22 cellular contexts compared by ENCODE assay signal in the genomic region with DNA sequence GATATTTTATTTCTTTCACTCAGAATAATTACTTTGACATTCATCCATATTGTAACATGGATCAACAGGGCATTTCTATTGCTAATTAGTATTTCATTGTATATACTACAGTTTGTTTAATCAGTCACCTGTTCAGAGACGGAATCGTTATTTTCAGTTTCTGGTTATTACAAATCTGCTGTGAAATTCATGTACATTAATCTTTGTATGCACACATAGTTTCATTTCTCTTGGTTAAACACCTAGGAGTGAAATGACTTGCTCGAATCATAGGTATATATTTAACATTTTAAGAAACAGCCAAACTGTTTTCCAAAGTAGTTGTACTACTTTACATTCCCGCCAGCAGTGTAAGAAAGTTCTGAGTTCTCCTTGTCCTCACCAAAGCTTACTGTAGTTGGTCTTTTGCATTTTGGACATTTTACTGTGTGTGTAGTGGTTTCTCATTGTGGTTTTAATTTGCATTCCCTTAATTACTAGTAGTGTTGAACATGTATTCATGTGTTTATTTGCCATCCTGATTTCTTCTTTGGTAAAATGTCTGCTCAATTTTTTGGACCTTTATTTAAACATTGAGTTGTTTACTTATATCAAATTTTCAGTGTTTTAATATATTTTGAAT.
DNase-seq lines count a peak whose midpoint lies in the region; ATAC-seq, FAIRE-seq and TF ChIP-seq lines count a peak whose summit lies in the region.
"Had no signal": no experiment of that assay in that cellular context is flagged by ENCODE, and none has a peak within 500 bp of the region (broad histone marks: within the 10 kb centered on the region; RNA-seq: fewer than 3 reads in every experiment).

No MANE protein-coding gene starts in this region.

- no peaks in the 10 kb centered on the region for H3K79me1 ChIP-seq in mesendoderm (ENCODE audit: low read length)

- H2AK5ac ChIP-seq in mesendoderm (ENCODE audit: low read length): no peak overlapping the region

- no peaks in the 10 kb centered on the region for H3K27me3 ChIP-seq in mesendoderm (ENCODE audit: insufficient read depth, low read length, poor library complexity)
- H3K27me3 ChIP-seq: BLaER1, foreskin keratinocyte, uterus had no signal

- POLR2A ChIA-PET in RWPE1 (lab: Yijun Ruan, JAX; ENCODE audit: low non-redundant PET): no interaction called here

- no peak overlapping the region for H3K4me3 ChIP-seq in mesendoderm (ENCODE audit: low read length)
- H3K4me3 ChIP-seq: BLaER1, uterus had no signal

- TF ChIP-seq CTCF in RWPE1 (conservative IDR thresholded peaks at IDR 0.05; ENCODE audit: low read depth): no peak

- H3K27ac ChIP-seq in RWPE1: no peak overlapping the region
- no peak overlapping the region for H3K27ac ChIP-seq in mesendoderm (ENCODE audit: low read depth, low read length)
- H3K27ac ChIP-seq: BLaER1, foreskin keratinocyte, uterus had no signal

- no peak overlapping the region for H3K18ac ChIP-seq in mesendoderm (ENCODE audit: low read length)

- no CpG with 5 or more reads among the region's 4 CpGs for WGBS in mesendoderm (ENCODE audit: extremely low coverage, insufficient coverage, low lambda C conversion rate)

- no peak overlapping the region for H3K4ac ChIP-seq in mesendoderm (ENCODE audit: low read depth, low read length)

- H3K36me3 ChIP-seq in mesendoderm (ENCODE audit: control insufficient read depth, insufficient read depth, low read length): no peaks in the 10 kb centered on the region
- H3K36me3 ChIP-seq: BLaER1, uterus had no signal

- H3K4me1 ChIP-seq in mesendoderm (ENCODE audit: control insufficient read depth, low read depth, low read length): no peaks in the 10 kb centered on the region
- H3K4me1 ChIP-seq: BLaER1, foreskin keratinocyte, uterus had no signal

- H2BK5ac ChIP-seq in mesendoderm (ENCODE audit: low read length): no peak overlapping the region

- no peaks in the 10 kb centered on the region for H3K79me2 ChIP-seq in mesendoderm (ENCODE audit: control insufficient read depth, insufficient read depth, low read length)

- no peak overlapping the region for H2BK15ac ChIP-seq in mesendoderm (replicated peaks; ENCODE audit: low read depth)

- peak; percentile 81 for ATAC-seq in GM18499 (IDR thresholded peaks at IDR 0.05; ENCODE audit: insufficient read depth, unreplicated experiment)
- peak; percentile 74 for ATAC-seq in GM19324 (IDR thresholded peaks at IDR 0.05; ENCODE audit: low FRiP score, unreplicated experiment)
- peak; percentile 58 for ATAC-seq in GM21786 (IDR thresholded peaks at IDR 0.05; ENCODE audit: unreplicated experiment)
- peak; percentile 63 for ATAC-seq in HG03196 (IDR thresholded peaks at IDR 0.05; ENCODE audit: unreplicated experiment)
- ATAC-seq: foreskin keratinocyte, HepG2, left colon had no signal

- DNase-seq in urothelium cell line (ENCODE audit: low spot score): no peak
- DNase-seq in RWPE1 (ENCODE audit: low spot score): no peak
- no peak for DNase-seq in mesendoderm
- DNase-seq in activated CD8-positive, alpha-beta memory T cell treated with anti-CD3 and anti-CD28 coated beads for 24 hours: no peak
- DNase-seq: activated CD8-positive, alpha-beta memory T cell treated with anti-CD3 and anti-CD28 coated beads, Interleukin-2, amount 50 U/mL, for 48 hours; activated naive CD4-positive, alpha-beta T cell; DMS 273 treated with DMSO at 0.1 percent for 48 hours; foreskin keratinocyte; H7; left colon; NCI-H187 treated with DMSO at 0.1 percent for 48 hours; NCI-H446 treated with DMSO at 0.1 percent for 48 hours; T1000; uterus had no signal

- H3K23ac ChIP-seq in mesendoderm (ENCODE audit: low read length): no peak overlapping the region

- H3K56ac ChIP-seq in mesendoderm (ENCODE audit: low read length): no peak overlapping the region

- CTCF ChIA-PET in RWPE1 (lab: Yijun Ruan, JAX): no interaction called here

- FAIRE-seq in urothelium cell line (lab: Jason Lieb, UNC): no peak
- FAIRE-seq: astrocyte, colon, HepG2 had no signal

- H3K4me2 ChIP-seq in mesendoderm (ENCODE audit: low read length): no peak overlapping the region
- H3K4me2 ChIP-seq: BLaER1 had no signal

- H4K5ac ChIP-seq in mesendoderm (ENCODE audit: low read length): no peak overlapping the region

- H4K8ac ChIP-seq in mesendoderm (ENCODE audit: low read depth, low read length): no peak overlapping the region

- no peak overlapping the region for H3K9ac ChIP-seq in mesendoderm (ENCODE audit: low read length)
- H3K9ac ChIP-seq: BLaER1 had no signal

- no peak overlapping the region for H2BK120ac ChIP-seq in mesendoderm (ENCODE audit: low read depth, low read length)
